1 cellular context compared by ENCODE assay signal in the genomic region with DNA sequence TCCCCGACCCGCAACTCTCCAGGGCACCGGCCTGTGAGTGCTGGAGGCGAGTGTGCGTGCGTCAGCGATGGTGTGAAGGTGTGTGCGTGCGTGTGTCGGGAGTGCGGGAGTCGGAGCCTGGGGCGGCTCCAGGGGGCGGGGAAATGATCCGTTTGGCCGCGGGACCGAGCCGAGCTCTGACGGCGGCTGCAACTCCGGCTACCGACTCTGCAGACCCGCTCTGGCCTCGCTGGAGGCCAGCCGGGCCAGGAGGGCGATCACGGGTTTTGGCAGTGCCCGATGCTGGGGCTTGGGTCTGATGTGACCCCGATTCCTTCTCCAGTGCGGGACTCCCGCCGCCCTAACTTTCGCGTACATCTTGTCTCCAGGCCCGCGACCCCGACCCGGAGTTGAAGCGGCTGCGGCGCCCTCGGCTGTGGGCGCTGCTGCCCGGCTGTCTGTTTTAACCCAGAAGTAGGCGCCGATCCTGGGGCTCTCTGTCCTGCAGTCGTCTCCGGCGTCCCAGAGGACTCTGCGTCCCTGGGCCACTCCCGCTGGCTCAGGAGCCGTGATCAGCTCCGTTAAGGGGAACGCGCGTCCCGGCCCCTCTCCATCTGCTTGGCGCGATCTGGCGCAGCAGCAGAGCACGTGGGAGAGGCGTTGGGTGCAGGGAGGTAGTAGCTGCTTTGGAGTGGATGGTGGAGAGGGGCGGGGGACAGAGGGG.
TF ChIP-seq lines count a peak whose summit lies in the region.

No MANE protein-coding gene starts in this region.

TF ChIP-seq in HEK293, 187 proteins besides CTCF, POLR2A, EP300 and RAD21 (continued from another document):
- TF ChIP-seq ZNF311 (tag by site-specific recombination; IDR thresholded peaks at IDR 0.05; ENCODE audit: borderline replicate concordance) (no peak), ZFP69B (tag by site-specific recombination; IDR thresholded peaks at IDR 0.05) (peak; percentile 32; the same call in 1 of the 2 replicates), ZNF391 (tag by site-specific recombination; IDR thresholded peaks at IDR 0.05; ENCODE audit: borderline replicate concordance, low read depth) (no peak), ZNF529 (tag by site-specific recombination; IDR thresholded peaks at IDR 0.05; ENCODE audit: insufficient replicate concordance) (no peak), ZIC2 (tag by site-specific recombination; IDR thresholded peaks at IDR 0.05) (peak; percentile 74), ZNF610 (tag by site-specific recombination; IDR thresholded peaks at IDR 0.05; ENCODE audit: borderline replicate concordance) (no peak), ZNF837 (tag by site-specific recombination; IDR thresholded peaks at IDR 0.05) (no peak), ZNF350 (tag by site-specific recombination; IDR thresholded peaks at IDR 0.05) (no peak), GLIS2 (tag by site-specific recombination; IDR thresholded peaks at IDR 0.05) (peak; percentile 84), TRIM28 (IDR thresholded peaks at IDR 0.05; ENCODE audit: borderline replicate concordance, low read length) (no peak), ZNF211 (tag by site-specific recombination; IDR thresholded peaks at IDR 0.05; ENCODE audit: low read depth) (no peak), ZNF629 (tag by site-specific recombination; IDR thresholded peaks at IDR 0.05) (no peak), ZNF777 (tag by site-specific recombination; IDR thresholded peaks at IDR 0.05; ENCODE audit: borderline replicate concordance) (peak; percentile 10; the same call in 1 of the 2 replicates), EGR2 (tag by site-specific recombination; IDR thresholded peaks at IDR 0.05; ENCODE audit: low read depth) (peak; percentile 20; the same call in 1 of the 2 replicates), ZNF600 (tag by site-specific recombination; IDR thresholded peaks at IDR 0.05) (peak; percentile 83), ZNF37A (tag by site-specific recombination; IDR thresholded peaks at IDR 0.05) (no peak), ZNF549 (tag by site-specific recombination; IDR thresholded peaks at IDR 0.05) (no peak), GLI2 (tag by site-specific recombination; IDR thresholded peaks at IDR 0.05; ENCODE audit: borderline replicate concordance, low read depth) (no peak), SETDB1 (IDR thresholded peaks at IDR 0.05; ENCODE audit: insufficient read length, low read length) (no peak), ZNF596 (tag by site-specific recombination; IDR thresholded peaks at IDR 0.05) (no peak; the same call in 1 of the 2 replicates), ZNF626 (tag by site-specific recombination; IDR thresholded peaks at IDR 0.05) (no peak), KLF8 (tag by site-specific recombination; IDR thresholded peaks at IDR 0.05) (peak; percentile 35; the same call in 1 of the 2 replicates), MYNN (tag by site-specific recombination; IDR thresholded peaks at IDR 0.05; ENCODE audit: borderline replicate concordance) (no peak; the same call in 1 of the 2 replicates), ZNF140 (tag by site-specific recombination; IDR thresholded peaks at IDR 0.05) (no peak), ZBTB1 (tag by site-specific recombination; IDR thresholded peaks at IDR 0.05) (no peak), ZNF366 (tag by site-specific recombination; conservative IDR thresholded peaks at IDR 0.05) (peak; percentile 4; the same call in 1 of the 2 replicates)
- TF ChIP-seq, protein P1, sequence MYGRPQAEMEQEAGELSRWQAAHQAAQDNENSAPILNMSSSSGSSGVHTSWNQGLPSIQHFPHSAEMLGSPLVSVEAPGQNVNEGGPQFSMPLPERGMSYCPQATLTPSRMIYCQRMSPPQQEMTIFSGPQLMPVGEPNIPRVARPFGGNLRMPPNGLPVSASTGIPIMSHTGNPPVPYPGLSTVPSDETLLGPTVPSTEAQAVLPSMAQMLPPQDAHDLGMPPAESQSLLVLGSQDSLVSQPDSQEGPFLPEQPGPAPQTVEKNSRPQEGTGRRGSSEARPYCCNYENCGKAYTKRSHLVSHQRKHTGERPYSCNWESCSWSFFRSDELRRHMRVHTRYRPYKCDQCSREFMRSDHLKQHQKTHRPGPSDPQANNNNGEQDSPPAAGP (tag by site-specific recombination; IDR thresholded peaks at IDR 0.05), result peak; percentile 67; the same call in 1 of the 2 replicates
- TF ChIP-seq, protein P2, sequence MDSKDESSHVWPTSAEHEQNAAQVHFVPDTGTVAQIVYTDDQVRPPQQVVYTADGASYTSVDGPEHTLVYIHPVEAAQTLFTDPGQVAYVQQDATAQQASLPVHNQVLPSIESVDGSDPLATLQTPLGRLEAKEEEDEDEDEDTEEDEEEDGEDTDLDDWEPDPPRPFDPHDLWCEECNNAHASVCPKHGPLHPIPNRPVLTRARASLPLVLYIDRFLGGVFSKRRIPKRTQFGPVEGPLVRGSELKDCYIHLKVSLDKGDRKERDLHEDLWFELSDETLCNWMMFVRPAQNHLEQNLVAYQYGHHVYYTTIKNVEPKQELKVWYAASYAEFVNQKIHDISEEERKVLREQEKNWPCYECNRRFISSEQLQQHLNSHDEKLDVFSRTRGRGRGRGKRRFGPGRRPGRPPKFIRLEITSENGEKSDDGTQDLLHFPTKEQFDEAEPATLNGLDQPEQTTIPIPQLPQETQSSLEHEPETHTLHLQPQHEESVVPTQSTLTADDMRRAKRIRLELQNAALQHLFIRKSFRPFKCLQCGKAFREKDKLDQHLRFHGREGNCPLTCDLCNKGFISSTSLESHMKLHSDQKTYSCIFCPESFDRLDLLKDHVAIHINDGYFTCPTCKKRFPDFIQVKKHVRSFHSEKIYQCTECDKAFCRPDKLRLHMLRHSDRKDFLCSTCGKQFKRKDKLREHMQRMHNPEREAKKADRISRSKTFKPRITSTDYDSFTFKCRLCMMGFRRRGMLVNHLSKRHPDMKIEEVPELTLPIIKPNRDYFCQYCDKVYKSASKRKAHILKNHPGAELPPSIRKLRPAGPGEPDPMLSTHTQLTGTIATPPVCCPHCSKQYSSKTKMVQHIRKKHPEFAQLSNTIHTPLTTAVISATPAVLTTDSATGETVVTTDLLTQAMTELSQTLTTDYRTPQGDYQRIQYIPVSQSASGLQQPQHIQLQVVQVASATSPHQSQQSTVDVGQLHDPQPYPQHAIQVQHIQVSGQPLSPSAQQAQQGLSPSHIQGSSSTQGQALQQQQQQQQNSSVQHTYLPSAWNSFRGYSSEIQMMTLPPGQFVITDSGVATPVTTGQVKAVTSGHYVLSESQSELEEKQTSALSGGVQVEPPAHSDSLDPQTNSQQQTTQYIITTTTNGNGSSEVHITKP (tag by site-specific recombination; IDR thresholded peaks at IDR 0.05), result no peak
- TF ChIP-seq, protein P3, sequence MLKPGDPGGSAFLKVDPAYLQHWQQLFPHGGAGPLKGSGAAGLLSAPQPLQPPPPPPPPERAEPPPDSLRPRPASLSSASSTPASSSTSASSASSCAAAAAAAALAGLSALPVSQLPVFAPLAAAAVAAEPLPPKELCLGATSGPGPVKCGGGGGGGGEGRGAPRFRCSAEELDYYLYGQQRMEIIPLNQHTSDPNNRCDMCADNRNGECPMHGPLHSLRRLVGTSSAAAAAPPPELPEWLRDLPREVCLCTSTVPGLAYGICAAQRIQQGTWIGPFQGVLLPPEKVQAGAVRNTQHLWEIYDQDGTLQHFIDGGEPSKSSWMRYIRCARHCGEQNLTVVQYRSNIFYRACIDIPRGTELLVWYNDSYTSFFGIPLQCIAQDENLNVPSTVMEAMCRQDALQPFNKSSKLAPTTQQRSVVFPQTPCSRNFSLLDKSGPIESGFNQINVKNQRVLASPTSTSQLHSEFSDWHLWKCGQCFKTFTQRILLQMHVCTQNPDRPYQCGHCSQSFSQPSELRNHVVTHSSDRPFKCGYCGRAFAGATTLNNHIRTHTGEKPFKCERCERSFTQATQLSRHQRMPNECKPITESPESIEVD (tag by site-specific recombination; IDR thresholded peaks at IDR 0.05), result no peak
- TF ChIP-seq, protein P4, sequence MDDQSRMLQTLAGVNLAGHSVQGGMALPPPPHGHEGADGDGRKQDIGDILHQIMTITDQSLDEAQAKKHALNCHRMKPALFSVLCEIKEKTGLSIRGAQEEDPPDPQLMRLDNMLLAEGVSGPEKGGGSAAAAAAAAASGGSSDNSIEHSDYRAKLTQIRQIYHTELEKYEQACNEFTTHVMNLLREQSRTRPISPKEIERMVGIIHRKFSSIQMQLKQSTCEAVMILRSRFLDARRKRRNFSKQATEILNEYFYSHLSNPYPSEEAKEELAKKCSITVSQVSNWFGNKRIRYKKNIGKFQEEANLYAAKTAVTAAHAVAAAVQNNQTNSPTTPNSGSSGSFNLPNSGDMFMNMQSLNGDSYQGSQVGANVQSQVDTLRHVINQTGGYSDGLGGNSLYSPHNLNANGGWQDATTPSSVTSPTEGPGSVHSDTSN (CRISPR knock-in tag; IDR thresholded peaks at IDR 0.05), result no peak; the same call in 1 of the 2 replicates
- TF ChIP-seq, protein P5, sequence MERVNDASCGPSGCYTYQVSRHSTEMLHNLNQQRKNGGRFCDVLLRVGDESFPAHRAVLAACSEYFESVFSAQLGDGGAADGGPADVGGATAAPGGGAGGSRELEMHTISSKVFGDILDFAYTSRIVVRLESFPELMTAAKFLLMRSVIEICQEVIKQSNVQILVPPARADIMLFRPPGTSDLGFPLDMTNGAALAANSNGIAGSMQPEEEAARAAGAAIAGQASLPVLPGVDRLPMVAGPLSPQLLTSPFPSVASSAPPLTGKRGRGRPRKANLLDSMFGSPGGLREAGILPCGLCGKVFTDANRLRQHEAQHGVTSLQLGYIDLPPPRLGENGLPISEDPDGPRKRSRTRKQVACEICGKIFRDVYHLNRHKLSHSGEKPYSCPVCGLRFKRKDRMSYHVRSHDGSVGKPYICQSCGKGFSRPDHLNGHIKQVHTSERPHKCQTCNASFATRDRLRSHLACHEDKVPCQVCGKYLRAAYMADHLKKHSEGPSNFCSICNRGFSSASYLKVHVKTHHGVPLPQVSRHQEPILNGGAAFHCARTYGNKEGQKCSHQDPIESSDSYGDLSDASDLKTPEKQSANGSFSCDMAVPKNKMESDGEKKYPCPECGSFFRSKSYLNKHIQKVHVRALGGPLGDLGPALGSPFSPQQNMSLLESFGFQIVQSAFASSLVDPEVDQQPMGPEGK (tag by site-specific recombination; IDR thresholded peaks at IDR 0.05), result peak; percentile 62
